In the genomic region with DNA sequence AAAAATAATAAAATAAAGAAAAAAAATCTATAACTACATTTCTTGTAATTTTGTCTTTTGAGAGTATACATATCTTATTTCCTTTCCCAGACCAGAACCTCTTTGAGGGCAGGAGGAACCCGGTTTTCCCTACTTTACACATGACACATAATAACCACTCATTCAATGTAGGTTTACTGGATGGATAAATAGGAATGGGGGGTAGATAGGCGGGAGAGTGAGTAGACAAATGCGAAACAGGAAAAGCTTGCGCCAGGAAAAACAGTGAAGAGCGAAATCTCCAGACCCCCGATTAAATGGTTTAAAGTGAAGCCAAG, we compare ENCODE assay signal across 1 cellular context.
TF ChIP-seq lines count a peak whose summit lies in the region.

No MANE protein-coding gene starts in this region.

TF ChIP-seq in H1, 55 proteins besides CTCF, POLR2A, EP300 and RAD21:
- TF ChIP-seq KDM4A (IDR thresholded peaks at IDR 0.05; ENCODE audit: low read depth, low read length, severe bottlenecking) (peak; percentile 22), TAF1 (IDR thresholded peaks at IDR 0.05; ENCODE audit: low read depth, low read length) (no peak)
